ENCODE assay signal across 30 cellular contexts in the genomic region with DNA sequence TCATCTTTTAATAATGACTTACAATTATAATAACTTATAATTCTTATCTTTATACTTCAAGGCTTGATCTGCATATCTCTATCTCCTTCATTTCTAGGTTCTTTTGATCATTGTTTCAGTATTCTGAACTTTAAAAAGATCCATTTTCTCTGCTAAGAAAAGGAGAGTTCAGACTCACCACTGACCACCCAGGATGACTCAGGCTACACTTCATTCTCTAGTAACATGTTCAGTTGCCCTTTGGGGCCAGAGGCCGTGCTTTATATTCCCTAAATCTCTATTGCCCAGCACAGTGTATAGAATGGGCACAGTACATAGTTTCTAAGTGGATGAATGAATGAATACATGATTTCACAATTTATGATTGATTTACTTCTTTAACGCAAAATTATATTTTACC.
"Had no signal": no experiment of that assay in that cellular context is flagged by ENCODE, and none has a peak within 500 bp of the region (broad histone marks: within the 10 kb centered on the region; RNA-seq: fewer than 3 reads in every experiment).

No MANE protein-coding gene starts in this region.

- H3K4me3 ChIP-seq: ascending aorta, breast epithelium, cardiac muscle cell, coronary artery, dorsolateral prefrontal cortex, gastrocnemius medialis, heart left ventricle had no signal

- DNase-seq: activated CD4-positive, alpha-beta memory T cell treated with anti-CD3 and anti-CD28 coated beads, Interleukin-2, amount 10 ng/mL, durations not matched to agents 7 days and 5 days; activated CD4-positive, alpha-beta T cell treated with anti-CD3 and anti-CD28 coated beads for 1 hour; activated CD4-positive, alpha-beta T cell treated with anti-CD3 and anti-CD28 coated beads for 4 hours; activated CD4-positive, alpha-beta T cell treated with anti-CD3 and anti-CD28 coated beads, Interleukin-2, amount 10 ng/mL, durations not matched to agents 7 days and 5 days; activated CD4-positive, alpha-beta T cell treated with anti-CD3 and anti-CD28 coated beads, Interleukin-2, amount 50 U/mL, for 4 hours; activated CD4-positive, CD25-positive, alpha-beta regulatory T cell; activated CD8-positive, alpha-beta memory T cell treated with anti-CD3 and anti-CD28 coated beads, Interleukin-2, amount 50 U/mL, for 48 hours; activated gamma-delta T cell; activated naive CD4-positive, alpha-beta T cell; activated naive CD4-positive, alpha-beta T cell treated with anti-CD3 and anti-CD28 coated beads, Interleukin-2, amount 10 ng/mL, durations not matched to agents 7 days and 5 days; activated naive CD8-positive, alpha-beta T cell treated with anti-CD3 and anti-CD28 coated beads, Interleukin-2, amount 10 ng/mL, durations not matched to agents 7 days and 5 days; activated T-cell treated with anti-CD3 and anti-CD28 coated beads for 4 hours; activated T-cell treated with anti-CD3 and anti-CD28 coated beads, Interleukin-2, amount 50 U/mL, for 24 hours; activated T-cell treated with anti-CD3 and anti-CD28 coated beads, Interleukin-2, amount 50 U/mL, for 72 hours; central memory CD4-positive, alpha-beta T cell; cerebellar nuclear complex; dorsolateral prefrontal cortex; effector memory CD4-positive, alpha-beta T cell; endodermal cell; foreskin keratinocyte; gastrocnemius medialis; glutamatergic neuron; heart left ventricle; T-helper 2 cell had no signal

- H3K27ac ChIP-seq: ascending aorta, breast epithelium, cardiac muscle cell, coronary artery, dorsolateral prefrontal cortex, foreskin keratinocyte, heart left ventricle had no signal

- H3K9me3 ChIP-seq: ascending aorta, breast epithelium, gastrocnemius medialis, heart left ventricle had no signal

- H3K27me3 ChIP-seq: ascending aorta, breast epithelium, cardiac muscle cell, dorsolateral prefrontal cortex, foreskin keratinocyte, gastrocnemius medialis, heart left ventricle had no signal

- H3K4me1 ChIP-seq: breast epithelium had no signal

- H3K36me3 ChIP-seq: breast epithelium had no signal

- ATAC-seq: activated naive CD4-positive, alpha-beta T cell treated with anti-CD3 and anti-CD28 coated beads, Interleukin-2, amount 50 U/mL, for 72 hours; activated T-cell treated with anti-CD3 and anti-CD28 coated beads, Interleukin-2, amount 50 U/mL, for 72 hours; esophagus mucosa; foreskin keratinocyte; gastrocnemius medialis; heart left ventricle had no signal
